In genomic region chr11:113817626-113818025, GRCh38 we compare ENCODE assay signal across 35 cellular contexts. TPM values are rescaled to one million over a fixed set of nuclear protein-coding genes. Genes with fewer than 3 reads are reported as not detected.
"Had no signal": no experiment of that assay in that cellular context is flagged by ENCODE, and none has a peak within 500 bp of the region (broad histone marks: within the 10 kb centered on the region; RNA-seq: fewer than 3 reads in every experiment).

No MANE protein-coding gene starts in this region.

- H3K27me3 ChIP-seq: hepatocyte, pancreas, right lobe of liver, tibial nerve, upper lobe of left lung, vagina had no signal

- H3K4me3 ChIP-seq: hepatocyte, lung, mucosa of descending colon, pancreas, psoas muscle, right lobe of liver, smooth muscle cell, tibial nerve, upper lobe of left lung, vagina had no signal

- H3K27me3 Mint-ChIP-seq: memory B cell; naive thymus-derived CD4-positive, alpha-beta T cell; natural killer cell treated with Interleukin-12 subunit alpha and Interleukin-12 subunit beta and Interleukin-15 and Interleukin-18, amount 100 ng/mL, for 72 hours; stimulated activated memory B cell treated with anti-CD40 and anti-IgM and Interleukin-4, amounts not matched to agents 10 μg/mL and 1 μg/mL and 100 μg/mL, for 72 hours; stimulated activated naive CD8-positive, alpha-beta T cell treated with anti-CD3 and anti-CD28 coated beads, Interleukin-15, amount 100 ng/mL, for 72 hours had no signal

- ATAC-seq: left cardiac atrium; left lobe of liver; mucosa of descending colon; naive thymus-derived CD4-positive, alpha-beta T cell; natural killer cell treated with Interleukin-12 subunit alpha and Interleukin-12 subunit beta and Interleukin-15 and Interleukin-18, amount 100 ng/mL, for 72 hours; pancreas; psoas muscle; right lobe of liver; stimulated activated memory B cell treated with anti-CD40 and anti-IgM and Interleukin-4, amounts not matched to agents 10 μg/mL and 1 μg/mL and 100 μg/mL, for 72 hours; stimulated activated naive CD8-positive, alpha-beta T cell treated with anti-CD3 and anti-CD28 coated beads, Interleukin-15, amount 100 ng/mL, for 72 hours had no signal

- H3K27ac ChIP-seq: hepatocyte, pancreas, psoas muscle, right lobe of liver, tibial nerve, upper lobe of left lung, vagina had no signal

- DNase-seq: kidney glomerular epithelial cell; left cardiac atrium; midbrain; mucosa of descending colon; naive thymus-derived CD4-positive, alpha-beta T cell; pancreas; posterior cingulate gyrus; psoas muscle; right lobe of liver; stimulated activated CD4-positive, alpha-beta T cell treated with anti-CD3 and anti-CD28 coated beads, Interleukin-1b, Interleukin-23, amount 100 ng/mL, for 48 hours; stimulated activated CD4-positive, alpha-beta T cell treated with anti-CD3 and anti-CD28 coated beads, Interleukin-2, amount 100 ng/mL, for 48 hours; stimulated activated CD4-positive, alpha-beta T cell treated with anti-CD3 and anti-CD28 coated beads, Interleukin-4, amount 100 ng/mL, for 4 hours; stimulated activated CD8-positive, alpha-beta memory T cell treated with anti-CD3 and anti-CD28 coated beads, Interleukin-4, amount 100 ng/mL, for 48 hours; stimulated activated naive CD4-positive, alpha-beta T cell treated with Interleukin-2 at 50 U/mL for 16 hours; stimulated activated naive CD8-positive, alpha-beta T cell treated with anti-CD3 and anti-CD28 coated beads, Interleukin-15, amount 100 ng/mL, for 72 hours; substantia nigra; upper lobe of left lung had no signal

- H3K4me3 Mint-ChIP-seq: memory B cell; naive thymus-derived CD4-positive, alpha-beta T cell; natural killer cell treated with Interleukin-12 subunit alpha and Interleukin-12 subunit beta and Interleukin-15 and Interleukin-18, amount 100 ng/mL, for 72 hours; stimulated activated memory B cell treated with anti-CD40 and anti-IgM and Interleukin-4, amounts not matched to agents 10 μg/mL and 1 μg/mL and 100 μg/mL, for 72 hours; stimulated activated naive CD8-positive, alpha-beta T cell treated with anti-CD3 and anti-CD28 coated beads, Interleukin-15, amount 100 ng/mL, for 72 hours had no signal

- H3K4me1 ChIP-seq: pancreas, psoas muscle, right lobe of liver, tibial nerve, upper lobe of left lung, vagina had no signal

- H3K27ac Mint-ChIP-seq: memory B cell; naive thymus-derived CD4-positive, alpha-beta T cell; natural killer cell treated with Interleukin-12 subunit alpha and Interleukin-12 subunit beta and Interleukin-15 and Interleukin-18, amount 100 ng/mL, for 72 hours; stimulated activated memory B cell treated with anti-CD40 and anti-IgM and Interleukin-4, amounts not matched to agents 10 μg/mL and 1 μg/mL and 100 μg/mL, for 72 hours had no signal

- H3K9me3 ChIP-seq: mucosa of descending colon, pancreas, psoas muscle, right lobe of liver, tibial nerve, upper lobe of left lung, vagina had no signal

- H3K4me1 Mint-ChIP-seq: stimulated activated memory B cell treated with anti-CD40 and anti-IgM and Interleukin-4, amounts not matched to agents 10 μg/mL and 1 μg/mL and 100 μg/mL, for 72 hours; stimulated activated naive CD8-positive, alpha-beta T cell treated with anti-CD3 and anti-CD28 coated beads, Interleukin-15, amount 100 ng/mL, for 72 hours had no signal

- H3K9me3 Mint-ChIP-seq: memory B cell; naive thymus-derived CD4-positive, alpha-beta T cell; natural killer cell treated with Interleukin-12 subunit alpha and Interleukin-12 subunit beta and Interleukin-15 and Interleukin-18, amount 100 ng/mL, for 72 hours; stimulated activated memory B cell treated with anti-CD40 and anti-IgM and Interleukin-4, amounts not matched to agents 10 μg/mL and 1 μg/mL and 100 μg/mL, for 72 hours; stimulated activated naive CD8-positive, alpha-beta T cell treated with anti-CD3 and anti-CD28 coated beads, Interleukin-15, amount 100 ng/mL, for 72 hours had no signal

- FAIRE-seq: keratinocyte, pancreas had no signal

RNA-seq across cellular contexts. Expression of gene CLDN25, which starts 38.0 kb away (rescaled TPM):
- total RNA-seq: hepatocyte; left cardiac atrium; left lobe of liver; lower leg skin; lung; mesenteric fat pad; mucosa of descending colon; myocyte; naive thymus-derived CD4-positive, alpha-beta T cell; natural killer cell treated with Interleukin-12 subunit alpha and Interleukin-12 subunit beta and Interleukin-15 and Interleukin-18, amount 100 ng/mL, for 72 hours; omental fat pad; pancreas; psoas muscle; right lobe of liver; smooth muscle cell; temporal lobe; tibial nerve; upper lobe of left lung; urinary bladder; vagina had no signal
- polyA plus RNA-seq: hepatocyte; keratinocyte; lung; naive thymus-derived CD4-positive, alpha-beta T cell; neural cell; pancreas; psoas muscle; smooth muscle cell; thymus; urinary bladder had no signal
